Comparison of ENCODE assay signal across 1 cellular context in genomic region chr10:63901228-63901627, GRCh38.
TF ChIP-seq lines count a peak whose summit lies in the region.

No MANE protein-coding gene starts in this region.

TF ChIP-seq in HepG2, 621 proteins besides CTCF, POLR2A, EP300 and RAD21:
- no peak for TF ChIP-seq HDAC1 (CRISPR knock-in tag; IDR thresholded peaks at IDR 0.05)
- no peak for TF ChIP-seq ZNF614 (CRISPR knock-in tag; IDR thresholded peaks at IDR 0.05; ENCODE audit: borderline replicate concordance)
- TF ChIP-seq ZNF224 (CRISPR knock-in tag; IDR thresholded peaks at IDR 0.05): no peak
- no peak for TF ChIP-seq GFI1 (CRISPR knock-in tag; IDR thresholded peaks at IDR 0.05; ENCODE audit: borderline replicate concordance)
- TF ChIP-seq FOSL1 (CRISPR knock-in tag; IDR thresholded peaks at IDR 0.05; ENCODE audit: borderline replicate concordance): no peak
